Comparison of ENCODE assay signal across 8 cellular contexts in the genomic region with DNA sequence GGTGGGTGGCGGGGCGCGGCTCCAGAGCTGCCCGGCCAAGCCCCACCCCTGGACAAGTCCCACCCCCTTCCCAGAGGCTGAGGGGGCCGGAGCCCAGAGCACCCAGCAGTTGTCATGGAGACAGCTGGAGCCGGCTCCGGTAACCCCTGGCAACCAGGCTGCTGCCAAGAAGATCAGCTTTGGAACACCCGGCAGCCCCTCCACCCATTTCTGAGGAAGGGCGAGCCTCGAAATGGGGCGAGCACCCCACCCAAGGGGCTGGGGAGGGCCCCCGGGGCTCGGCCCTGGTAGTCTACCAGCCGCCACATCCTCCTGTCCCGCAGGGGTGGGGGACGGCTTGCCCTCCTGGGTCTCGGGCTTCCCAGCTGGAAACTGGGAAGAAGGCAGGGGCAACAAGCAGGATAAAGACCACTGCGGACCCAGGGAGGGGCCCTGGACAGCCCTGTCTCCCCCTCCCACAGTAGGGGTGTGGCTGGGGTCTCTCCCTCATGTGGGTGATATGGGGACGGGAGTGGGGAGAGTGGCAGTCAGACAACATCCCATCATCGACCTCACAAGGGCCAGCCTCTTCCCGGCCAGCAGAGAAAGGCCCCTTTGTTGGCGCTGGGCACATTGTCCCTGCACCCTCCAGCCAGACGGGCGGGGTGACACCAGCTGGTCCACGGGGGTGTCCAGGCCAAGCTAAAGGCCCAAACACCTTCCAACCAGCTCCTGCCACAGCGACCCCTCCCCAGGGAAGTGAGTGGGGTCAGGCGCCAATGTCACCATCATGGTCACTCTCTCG. TPM values are rescaled to one million over a fixed set of nuclear protein-coding genes. Genes with fewer than 3 reads are reported as not detected.
DNase-seq lines count a peak whose midpoint lies in the region; ATAC-seq and TF ChIP-seq lines count a peak whose summit lies in the region.

No MANE protein-coding gene starts in this region.

- H3K4me1 ChIP-seq in DOHH2 (ENCODE audit: control insufficient read depth, low read length): peaks cover 20% of the 10 kb centered on the region
- H3K4me1 ChIP-seq in upper lobe of right lung: peaks cover 3% of the 10 kb centered on the region

- H3K79me2 ChIP-seq in DOHH2 (ENCODE audit: control insufficient read depth, low read length): no peaks in the 10 kb centered on the region

- no peak for TF ChIP-seq CTCF in DOHH2 (IDR thresholded peaks at IDR 0.05; ENCODE audit: low read depth, low read length, poor library complexity, severe bottlenecking)
- TF ChIP-seq CTCF in fibroblast of mammary gland (conservative IDR thresholded peaks at IDR 0.05; ENCODE audit: control insufficient read depth, insufficient read depth, low read depth, low read length): no peak
- TF ChIP-seq CTCF in upper lobe of right lung (IDR thresholded peaks at IDR 0.05): no peak

- DNase-seq in NCI-H446 (lab: John Stamatoyannopoulos, UW) (peak; percentile 86 to 93), fibroblast of mammary gland (ENCODE audit: low read depth) (peak; percentile 38), posterior cingulate gyrus (peak; percentile 91 to 99 (median 94)), upper lobe of right lung (no peak)
- DNase-seq in effector CD8-positive, alpha-beta T cell (lab: John Stamatoyannopoulos, UW): no peak

- H3K36me3 ChIP-seq in DOHH2 (ENCODE audit: control insufficient read depth, low read length) (peaks cover under 1% of the 10 kb centered on the region; the same call in 1 of the 2 replicates), upper lobe of right lung (peaks cover 8% of the 10 kb centered on the region)

- H3K27me3 ChIP-seq in DOHH2 (ENCODE audit: control insufficient read depth, low read length) (peaks cover 34% of the 10 kb centered on the region), upper lobe of right lung (peaks cover 24% of the 10 kb centered on the region)

- ATAC-seq in HG03460 (IDR thresholded peaks at IDR 0.05; ENCODE audit: unreplicated experiment): no peak
- no peak for ATAC-seq in upper lobe of right lung
- no peak for ATAC-seq in GM21723 (IDR thresholded peaks at IDR 0.05; ENCODE audit: unreplicated experiment)

- H3K9me2 ChIP-seq in DOHH2 (replicated peaks; ENCODE audit: control insufficient read depth, low read length): no peaks in the 10 kb centered on the region

- H3K4me3 ChIP-seq in DOHH2 (ENCODE audit: low read length): no peak overlapping the region
- no peak overlapping the region for H3K4me3 ChIP-seq in fibroblast of mammary gland (ENCODE audit: control insufficient read depth, low read depth, low read length)
- H3K4me3 ChIP-seq in upper lobe of right lung: no peak overlapping the region

- intact Hi-C loops in posterior cingulate gyrus (cut with DNase I) (no loop called here), upper lobe of right lung (cut with DNase I) (no loop called here)

- H3K27ac ChIP-seq in DOHH2 (ENCODE audit: low read depth, low read length) (no peak overlapping the region), upper lobe of right lung (no peak overlapping the region)

- no peaks in the 10 kb centered on the region for H4K20me1 ChIP-seq in DOHH2 (ENCODE audit: control insufficient read depth, insufficient read depth, low read depth, low read length)

- H3F3A ChIP-seq in DOHH2 (ENCODE audit: control insufficient read depth, insufficient read depth): no peaks in the 10 kb centered on the region

- peak overlapping the region; percentile 50; the same call in 1 of the 2 replicates for H3K4me2 ChIP-seq in DOHH2 (ENCODE audit: low read length)

- H3K9me3 ChIP-seq in DOHH2 (ENCODE audit: control insufficient read depth, insufficient read depth, low read length) (no peaks in the 10 kb centered on the region), upper lobe of right lung (no peaks in the 10 kb centered on the region)

RNA-seq across cellular contexts. Expression of a gene that starts 1.5 kb away (rescaled TPM):
- not detected for total RNA-seq in upper lobe of right lung

RNA-seq across cellular contexts. Expression of a gene that starts 24.7 kb away (rescaled TPM):
- 141 TPM for total RNA-seq in upper lobe of right lung

RNA-seq across cellular contexts. Expression of a gene that starts 25.1 kb away (rescaled TPM):
- total RNA-seq in upper lobe of right lung: 45.9 TPM

RNA-seq across cellular contexts. Expression of a gene that starts 46.6 kb away (rescaled TPM):
- total RNA-seq in upper lobe of right lung: 29.3 TPM

Comparison
In these comparisons a context has a peak if more than half of its experiments do, and no peak if none do; other contexts are left out.
1. DNase-seq: peak in NCI-H446 (2 of 2), fibroblast of mammary gland (single experiment) and posterior cingulate gyrus (10 of 10); none in effector CD8-positive, alpha-beta T cell (single experiment) and upper lobe of right lung (single experiment).